ENCODE assay signal across 13 cellular contexts in genomic region chr13:94713556-94714182, GRCh38. TPM values are rescaled to one million over a fixed set of nuclear protein-coding genes. Genes with fewer than 3 reads are reported as not detected.
A peak's percentile ranks its signal among the peaks of the same experiment; 100 is the strongest.
DNase-seq lines count a peak whose midpoint lies in the region; ATAC-seq and TF ChIP-seq lines count a peak whose summit lies in the region.
"Had no signal": no experiment of that assay in that cellular context is flagged by ENCODE, and none has a peak within 500 bp of the region (broad histone marks: within the 10 kb centered on the region; RNA-seq: fewer than 3 reads in every experiment).

No MANE protein-coding gene starts in this region.

- in situ Hi-C loops in Panc1 (cut with HindIII; ENCODE audit: low pct_unique_long_range_greater_than_20kb, low sequenced_read_pairs) = no loop called here

- H3K27ac ChIP-seq in Panc1 (ENCODE audit: low read length) = peak overlapping the region; percentile 51; the same call in 1 of the 2 replicates
- no peak overlapping the region for H3K27ac ChIP-seq in iPS-18a (ENCODE audit: low read length)
- H3K27ac ChIP-seq: 22Rv1, right lobe of liver had no signal

- H3K9ac ChIP-seq in iPS-18a (ENCODE audit: low read length) = no peak overlapping the region

- H3K36me3 ChIP-seq in Panc1 (ENCODE audit: control insufficient read depth, insufficient read depth, low read length) (no peaks in the 10 kb centered on the region), iPS-18a (ENCODE audit: control insufficient read depth, low read depth, low read length) (no peaks in the 10 kb centered on the region)
- H3K36me3 ChIP-seq: right lobe of liver had no signal

- POLR2A ChIA-PET in Panc1 (lab: Charles Lee) = no interaction called here

- H3K4me1 ChIP-seq in Panc1 (ENCODE audit: control insufficient read depth, insufficient read depth, low read length) = 0 out of 2 replicates have a peak, but pooled peaks cover 4% of the 10 kb centered on the region
- H3K4me1 ChIP-seq in iPS-18a (ENCODE audit: control insufficient read depth, low read depth, low read length) = peaks cover 38% of the 10 kb centered on the region

- H3K9me3 ChIP-seq in Panc1 (ENCODE audit: control insufficient read depth, insufficient read depth, low read depth, low read length) (no peaks in the 10 kb centered on the region), iPS-18a (ENCODE audit: control insufficient read depth, low read depth, low read length) (no peaks in the 10 kb centered on the region)
- H3K9me3 ChIP-seq: right lobe of liver had no signal

- H3K4me3 ChIP-seq in Panc1 (ENCODE audit: low read depth in 2 of 2, low read length in 2 of 2) (peak overlapping the region; percentile 48 to 69), iPS-18a (ENCODE audit: low read length) (peak overlapping the region; percentile 57)
- H3K4me3 ChIP-seq: right lobe of liver had no signal

- peak; percentile 20 for ATAC-seq in Panc1
- ATAC-seq in GM21528 (IDR thresholded peaks at IDR 0.05; ENCODE audit: low FRiP score, unreplicated experiment) = no peak

- 0 out of 2 replicates have a peak, but pooled peaks cover 2% of the 10 kb centered on the region for H3K27me3 ChIP-seq in Panc1 (ENCODE audit: control insufficient read depth, insufficient read depth, low read length)
- H3K27me3 ChIP-seq in iPS-18a (ENCODE audit: control insufficient read depth, insufficient read depth, low read length) = peaks cover 66% of the 10 kb centered on the region

- no peak for TF ChIP-seq CTCF in Panc1 (IDR thresholded peaks at IDR 0.05)

- BruUV-seq in Panc1 (replicated peaks; lab: Mats Ljungman, UMichigan) = no TSS peak

- CTCF ChIA-PET in Panc1 (lab: Charles Lee) = interaction anchor here (0.8 kb wide), 1 partner anchor 39 kb away, joined by 3 read pairs; no protein-coding TSS in a partner anchor

- DNase-seq in DMS 273 (lab: John Stamatoyannopoulos, UW; ENCODE audit: unreplicated experiment) (peak; percentile 27), DMS 273 treated with DMSO at 0.1 percent for 48 hours (lab: John Stamatoyannopoulos, UW) (no peak), Panc1 (ENCODE audit: low read depth, low spot score) (no peak), retina (peak; percentile 39), NCI-H526 treated with DMSO at 0.1 percent for 48 hours (lab: John Stamatoyannopoulos, UW) (no peak), NCI-H187 (lab: John Stamatoyannopoulos, UW) (no peak)
- DNase-seq: right lobe of liver had no signal

- intact Hi-C loops in Panc1 (cut with micrococcal nuclease; ENCODE audit: unreplicated experiment) = no loop called here

RNA-seq across cellular contexts. Expression of gene SOX21, which starts 1.3 kb away (rescaled TPM):
- total RNA-seq in Panc1 (2021; ENCODE audit: unreplicated experiment) = 3.5 TPM
- polyA plus RNA-seq in Panc1 (2012; ENCODE audit: insufficient read length) = 3.2 TPM
- total RNA-seq: Calu3, NCI-H460, right lobe of liver, subcutaneous adipose tissue had no signal

Comparison
In these comparisons a context has a peak if more than half of its experiments do, and no peak if none do; other contexts are left out.
1. DNase-seq: peak in DMS 273 (single experiment) and retina (single experiment); none in DMS 273 treated with DMSO at 0.1 percent for 48 hours (single experiment), Panc1 (single experiment), NCI-H526 treated with DMSO at 0.1 percent for 48 hours (single experiment) and NCI-H187 (0 of 2).